Comparison of ENCODE assay signal across 11 cellular contexts in genomic region chr1:151620286-151620685, GRCh38. TPM values are rescaled to one million over a fixed set of nuclear protein-coding genes. Genes with fewer than 3 reads are reported as not detected.
DNase-seq lines count a peak whose midpoint lies in the region; ATAC-seq and TF ChIP-seq lines count a peak whose summit lies in the region.
"Had no signal": no experiment of that assay in that cellular context is flagged by ENCODE, and none has a peak within 500 bp of the region (broad histone marks: within the 10 kb centered on the region; RNA-seq: fewer than 3 reads in every experiment).

No MANE protein-coding gene starts in this region.

- ATAC-seq in Right ventricle myocardium inferior (peak; percentile 83), GM21360 (IDR thresholded peaks at IDR 0.05; ENCODE audit: unreplicated experiment) (no peak)

- intact Hi-C loops in Right ventricle myocardium inferior (cut with DNase I) = no loop called here
- intact Hi-C loops in cardiac septum (cut with DNase I) = no loop called here

- H3K9ac ChIP-seq in endodermal cell (ENCODE audit: extremely low read depth, low read length, poor library complexity, severe bottlenecking) = no peak overlapping the region

- peak overlapping the region; percentile 14 for H3K27ac Mint-ChIP-seq in endodermal cell

- H3K4me1 ChIP-seq in endodermal cell (ENCODE audit: control insufficient read depth, insufficient read depth, low read length) (peaks cover 4% of the 10 kb centered on the region), muscle layer of duodenum (ENCODE audit: control insufficient read depth in 1 of 2, insufficient read depth in 2 of 2, low read length in 2 of 2) (peaks cover 12 to 48% of the 10 kb centered on the region in 2 donors)

- peak overlapping the region; percentile 9 for H3K4me3 ChIP-seq in endodermal cell (ENCODE audit: low read length)
- no peak overlapping the region for H3K4me3 ChIP-seq in muscle layer of duodenum (ENCODE audit: low read depth in 1 of 2, low read length in 2 of 2)

- peaks cover 27% of the 10 kb centered on the region for H3K4me1 Mint-ChIP-seq in endodermal cell

- H3K27me3 ChIP-seq in endodermal cell (ENCODE audit: control insufficient read depth, insufficient read depth, low read length, poor library complexity, severe bottlenecking) (no peaks in the 10 kb centered on the region), muscle layer of duodenum (ENCODE audit: low read depth, low read length) (no peaks in the 10 kb centered on the region)

- H3K27ac ChIP-seq in endodermal cell (ENCODE audit: low read depth, low read length) (no peak overlapping the region), muscle layer of duodenum (ENCODE audit: low read length) (peak overlapping the region; percentile 73)

- H3K4me3 Mint-ChIP-seq in endodermal cell = no peak overlapping the region

- H3K9me3 ChIP-seq in endodermal cell (ENCODE audit: control insufficient read depth, low read length) = no peaks in the 10 kb centered on the region
- H3K9me3 ChIP-seq in muscle layer of duodenum (ENCODE audit: control insufficient read depth in 1 of 2, low read length in 2 of 2) = no peaks in the 10 kb centered on the region

- TF ChIP-seq CTCF in endodermal cell (conservative IDR thresholded peaks at IDR 0.05) (no peak), GM13977 (IDR thresholded peaks at IDR 0.05; ENCODE audit: extremely low read depth, insufficient read depth, missing control alignments) (no peak)

- H3K36me3 Mint-ChIP-seq in endodermal cell (ENCODE audit: low read depth) = peaks cover 3% of the 10 kb centered on the region

- in situ Hi-C loops in GM13977 (cut with MboI; ENCODE audit: low pct_unique_long_range_greater_than_20kb, low sequenced_read_pairs, unreplicated experiment) = no loop called here

- H3K27me3 Mint-ChIP-seq in endodermal cell (ENCODE audit: insufficient read depth) = no peaks in the 10 kb centered on the region

- DNase-seq in Right ventricle myocardium inferior (ENCODE audit: missing footprints) (no peak), cardiac septum (ENCODE audit: low spot score) (no peak), endodermal cell (no peak), amniotic stem cell (lab: John Stamatoyannopoulos, UW) (no peak), GM13977 (ENCODE audit: low spot score) (no peak)
- no peak for DNase-seq in stimulated activated CD4-positive, alpha-beta T cell treated with anti-CD3 and anti-CD28 coated beads, Interleukin-4, amount 100 ng/mL, for 24 hours
- DNase-seq: activated CD4-positive, CD25-positive, alpha-beta regulatory T cell; NCI-H526 treated with DMSO at 0.1 percent for 48 hours; small intestine had no signal

- H3K9me3 Mint-ChIP-seq in endodermal cell = no peaks in the 10 kb centered on the region

- WGBS in endodermal cell (ENCODE audit: insufficient coverage in 1 of 2, insufficient read length in 1 of 2), 2 experiments = 86% methylated on average over 2 of the region's 2 CpGs; no CpG with 5 or more reads in 1 of the 2 experiments

- H3K36me3 ChIP-seq in endodermal cell (ENCODE audit: control insufficient read depth, insufficient read depth, low read length) (no peaks in the 10 kb centered on the region), muscle layer of duodenum (ENCODE audit: control insufficient read depth in 1 of 2, insufficient read depth in 2 of 2, low read length in 2 of 2) (no peaks in the 10 kb centered on the region)

RNA-seq across cellular contexts. Expression of gene SNX27, which starts 8.4 kb away (rescaled TPM):
- total RNA-seq in Right ventricle myocardium inferior = 30.6 TPM
- total RNA-seq in cardiac septum = 33.5 TPM
- 10 to 100 TPM; 41.2 to 47.3 TPM for total RNA-seq in endodermal cell
- 19.0 TPM for polyA plus RNA-seq in endodermal cell (2013, experiment 1 of 2)
- polyA plus RNA-seq in endodermal cell (2013, experiment 2 of 2) = 22.0 TPM
